In the genomic region with DNA sequence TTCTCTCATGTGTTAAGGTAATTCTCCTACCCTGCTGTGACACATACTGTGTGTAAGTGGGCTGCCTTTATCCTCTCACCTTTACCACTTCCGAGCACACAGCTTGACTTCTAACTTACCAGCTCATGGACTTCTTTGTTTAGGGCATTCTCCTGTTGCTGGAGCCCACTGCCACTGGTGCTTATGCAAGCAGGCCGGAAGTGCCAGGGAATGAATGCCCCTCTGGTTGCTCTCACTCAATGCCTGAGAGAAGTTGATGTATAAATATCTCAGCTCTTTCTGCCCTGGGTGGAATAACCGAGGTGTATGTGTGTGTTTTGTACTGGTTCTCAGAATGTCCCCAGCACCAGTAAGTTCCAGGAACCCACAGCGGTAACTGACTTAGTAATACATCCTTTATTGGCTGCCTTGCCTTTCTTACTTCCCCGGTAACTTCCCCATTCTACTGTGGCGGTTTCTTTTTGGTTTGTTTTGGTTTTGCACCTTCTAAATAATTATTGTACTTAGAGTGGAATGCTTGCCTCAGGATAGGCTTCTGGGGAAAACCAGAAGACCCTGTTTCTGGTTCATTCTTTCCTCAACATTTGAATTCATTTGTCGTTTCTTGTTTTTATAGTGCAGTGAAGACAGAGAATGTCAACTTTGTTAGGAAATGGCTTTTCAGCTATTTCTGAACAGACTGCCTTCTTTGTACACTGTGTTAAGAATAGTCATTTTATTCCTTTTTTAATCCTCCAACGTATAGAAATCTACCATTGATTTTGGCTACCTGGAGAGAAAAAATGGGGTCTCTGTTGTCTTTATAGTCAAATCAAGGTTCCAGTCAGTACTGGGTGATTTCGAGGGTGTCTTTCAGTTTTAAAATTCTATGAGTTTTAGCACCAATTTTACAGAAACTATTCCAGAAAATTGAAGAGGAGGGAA, we compare ENCODE assay signal across 8 cellular contexts. TPM values are rescaled to one million over a fixed set of nuclear protein-coding genes. Genes with fewer than 3 reads are reported as not detected.
DNase-seq lines count a peak whose midpoint lies in the region; ATAC-seq and TF ChIP-seq lines count a peak whose summit lies in the region.

No MANE protein-coding gene starts in this region.

- H3K9ac ChIP-seq in smooth muscle cell (ENCODE audit: low read depth) = peak overlapping the region; percentile 7

- ATAC-seq in CD4-positive, alpha-beta T cell (ENCODE audit: poor library complexity) = peak; percentile 82
- ATAC-seq in GM19438 (IDR thresholded peaks at IDR 0.05; ENCODE audit: low read depth, unreplicated experiment) = peak; percentile 89
- peak; percentile 94 for ATAC-seq in HG03439 (IDR thresholded peaks at IDR 0.05; ENCODE audit: unreplicated experiment)
- peak; percentile 89 to 94 (median 92) for ATAC-seq in T-cell (replicated peaks in 1 of 4)
- ATAC-seq in central memory CD8-positive, alpha-beta T cell (replicated peaks; ENCODE audit: extremely low read depth, poor library complexity, severe bottlenecking) = peak; percentile 93
- no peak for ATAC-seq in heart right ventricle

- no peaks in the 10 kb centered on the region for H3K27me3 ChIP-seq in CD4-positive, alpha-beta T cell (ENCODE audit: control insufficient read depth, insufficient read depth, low read length)
- H3K27me3 ChIP-seq in smooth muscle cell (ENCODE audit: low read depth) = no peaks in the 10 kb centered on the region
- H3K27me3 ChIP-seq in heart right ventricle = peaks cover 0 to 55% (median 0%) of the 10 kb centered on the region in 7 donors

- 28% methylated on average over 9 of the region's 9 CpGs for WGBS in smooth muscle cell (ENCODE audit: low lambda C conversion rate)
- 48 to 49% methylated on average over 9 of the region's 9 CpGs for WGBS in heart right ventricle, 2 donors

- no peaks in the 10 kb centered on the region for H3K36me3 Mint-ChIP-seq in CD4-positive, alpha-beta T cell (ENCODE audit: low read depth)
- H3K36me3 Mint-ChIP-seq in T-cell = peaks cover 2% of the 10 kb centered on the region
- peaks cover 3% of the 10 kb centered on the region for H3K36me3 Mint-ChIP-seq in central memory CD8-positive, alpha-beta T cell (ENCODE audit: insufficient read depth)

- TF ChIP-seq CTCF in CD4-positive, alpha-beta T cell (IDR thresholded peaks at IDR 0.05) = no peak
- TF ChIP-seq CTCF in smooth muscle cell (IDR thresholded peaks at IDR 0.05; ENCODE audit: borderline replicate concordance, insufficient read depth, poor library complexity, severe bottlenecking) (no peak), heart right ventricle (IDR thresholded peaks at IDR 0.05) (no peak)

- no peaks in the 10 kb centered on the region for H3K9me3 ChIP-seq in CD4-positive, alpha-beta T cell (ENCODE audit: control insufficient read depth, low read length)
- H3K9me3 ChIP-seq in smooth muscle cell (replicated peaks; ENCODE audit: low read depth) (no peaks in the 10 kb centered on the region), heart right ventricle (no peaks in the 10 kb centered on the region)

- H3K27me3 Mint-ChIP-seq in CD4-positive, alpha-beta T cell = no peaks in the 10 kb centered on the region
- no peaks in the 10 kb centered on the region for H3K27me3 Mint-ChIP-seq in T-cell
- no peaks in the 10 kb centered on the region for H3K27me3 Mint-ChIP-seq in central memory CD8-positive, alpha-beta T cell

- POLR2A ChIA-PET in CD4-positive, alpha-beta T cell (lab: Charles Lee) = interaction anchor here (0.6 to 1.6 kb wide), 6 partner anchors 22 to 170 kb away, joined by 3 to 23 read pairs (median 5); partner anchors contain the start of genes EIF2S3 and SAT1
- POLR2A ChIA-PET in T-cell (lab: Charles Lee) = interaction anchor here in 1 of 2 donors (0.6 kb wide), 1 partner anchor 77 kb away, joined by 3 read pairs; no protein-coding TSS in a partner anchor

- no peaks in the 10 kb centered on the region for H3F3A ChIP-seq in smooth muscle cell (ENCODE audit: low read depth)

- H2AFZ ChIP-seq in smooth muscle cell (ENCODE audit: low read depth) = peak overlapping the region; percentile 93

- H3K4me3 ChIP-seq in smooth muscle cell (no peak overlapping the region), heart right ventricle (peak overlapping the region in 2 of 10 donors; percentile 2 to 25)

- no peaks in the 10 kb centered on the region for H3K79me2 ChIP-seq in smooth muscle cell (ENCODE audit: low read depth)

- H3K4me2 ChIP-seq in smooth muscle cell = peak overlapping the region; percentile 74

- peak; percentile 0 to 36 (median 16) for DNase-seq in CD4-positive, alpha-beta T cell
- DNase-seq in T-cell = peak in 33 of 34 experiments; percentile 2 to 52 (median 19)
- peak in 1 of 2 donors; percentile 16 for DNase-seq in central memory CD8-positive, alpha-beta T cell (ENCODE audit: low spot score in 2 of 2)
- no peak for DNase-seq in smooth muscle cell (lab: John Stamatoyannopoulos, UW; ENCODE audit: unreplicated experiment)
- no peak for DNase-seq in NCI-H226
- no peak for DNase-seq in heart right ventricle

- H3K36me3 ChIP-seq in smooth muscle cell (ENCODE audit: low read depth) (no peaks in the 10 kb centered on the region), heart right ventricle (no peaks in the 10 kb centered on the region)

- peak overlapping the region; percentile 89 for H3K27ac Mint-ChIP-seq in CD4-positive, alpha-beta T cell
- peak overlapping the region; percentile 85 to 96 for H3K27ac Mint-ChIP-seq in T-cell
- peak overlapping the region; percentile 83 for H3K27ac Mint-ChIP-seq in central memory CD8-positive, alpha-beta T cell (ENCODE audit: low read depth)

- H4K20me1 ChIP-seq in smooth muscle cell (ENCODE audit: low read depth) = no peaks in the 10 kb centered on the region

- intact Hi-C loops in CD4-positive, alpha-beta T cell (cut with DNase I, micrococcal nuclease) = loop anchor here (1.0 to 10.0 kb wide), 2 partner anchors 45 to 72 kb away; partner anchors contain the start of genes CXorf58 (in 1 of the 2) and KLHL15 (in 1 of the 2)
- intact Hi-C loops in heart right ventricle (cut with DNase I) = no loop called here

- H3K9me3 Mint-ChIP-seq in CD4-positive, alpha-beta T cell = no peaks in the 10 kb centered on the region
- H3K9me3 Mint-ChIP-seq in T-cell = no peaks in the 10 kb centered on the region
- H3K9me3 Mint-ChIP-seq in central memory CD8-positive, alpha-beta T cell = no peaks in the 10 kb centered on the region

- peaks cover 11% of the 10 kb centered on the region for H3K4me1 Mint-ChIP-seq in CD4-positive, alpha-beta T cell (ENCODE audit: low read depth)
- peaks cover 29 to 44% (median 35%) of the 10 kb centered on the region in 3 donors for H3K4me1 Mint-ChIP-seq in T-cell
- peaks cover 6% of the 10 kb centered on the region for H3K4me1 Mint-ChIP-seq in central memory CD8-positive, alpha-beta T cell

- CTCF ChIA-PET in CD4-positive, alpha-beta T cell (lab: Charles Lee) = no interaction called here
- CTCF ChIA-PET in T-cell (lab: Charles Lee) = interaction anchor here (0.5 to 1.2 kb wide), 3 partner anchors 101 to 340 kb away, joined by 3 to 9 read pairs (median 5); no protein-coding TSS in a partner anchor

- peaks cover 13% of the 10 kb centered on the region for H3K4me1 ChIP-seq in smooth muscle cell (ENCODE audit: low read depth)
- peaks cover 0 to 8% (median 0%) of the 10 kb centered on the region in 9 donors for H3K4me1 ChIP-seq in heart right ventricle

- peak overlapping the region; percentile 89 for H3K4me3 Mint-ChIP-seq in CD4-positive, alpha-beta T cell
- peak overlapping the region; percentile 67 to 87 (median 77) for H3K4me3 Mint-ChIP-seq in T-cell
- peak overlapping the region; percentile 80 for H3K4me3 Mint-ChIP-seq in central memory CD8-positive, alpha-beta T cell

- peak overlapping the region; percentile 60 for H3K27ac ChIP-seq in CD4-positive, alpha-beta T cell (ENCODE audit: low read depth, low read length)
- H3K27ac ChIP-seq in smooth muscle cell (ENCODE audit: low read depth) = no peak overlapping the region
- peak overlapping the region in 1 of 10 donors; percentile 64 for H3K27ac ChIP-seq in heart right ventricle

RNA-seq across cellular contexts. Expression of gene CXorf58, which starts 45.4 kb away (rescaled TPM):
- total RNA-seq in CD4-positive, alpha-beta T cell = not detected
- total RNA-seq in T-cell (not detected), smooth muscle cell (not detected in 2 replicates), heart right ventricle (1 to 10 TPM in 1 of 10 donors, under 1 TPM in 7, not detected in 2; 0.13 to 1.1 (median 0.33) TPM)
- polyA plus RNA-seq in smooth muscle cell (0.45 TPM in 1 of 2 replicates, not detected in the other), heart right ventricle (under 1 TPM; 0.09 to 0.29 TPM)

RNA-seq across cellular contexts. Expression of gene APOO, which starts 45.5 kb away (rescaled TPM):
- total RNA-seq in CD4-positive, alpha-beta T cell = 1 to 10 TPM; 3.3 to 4.9 TPM
- total RNA-seq in T-cell = 10 to 100 TPM in 1 of 5 donors, 1 to 10 TPM in 4; 5.2 to 16.5 (median 6.4) TPM
- total RNA-seq in smooth muscle cell = 38.5 and 38.7 TPM in 2 replicates
- polyA plus RNA-seq in smooth muscle cell = 54.0 and 54.3 TPM in 2 replicates
- total RNA-seq in heart right ventricle = 100 to 1,000 TPM in 7 of 10 donors, 10 to 100 TPM in 3; 73.5 to 132 (median 103) TPM
- polyA plus RNA-seq in heart right ventricle = 10 to 100 TPM; 60.9 to 64.9 TPM

Comparison
In these comparisons a context has a peak if more than half of its experiments do, and no peak if none do; other contexts are left out.
1. ATAC-seq: peak in CD4-positive, alpha-beta T cell (single experiment), GM19438 (single experiment), HG03439 (single experiment), T-cell (4 of 4) and central memory CD8-positive, alpha-beta T cell (single experiment); none in heart right ventricle (0 of 8).
2. DNase-seq: peak in CD4-positive, alpha-beta T cell (10 of 10) and T-cell (33 of 34); none in smooth muscle cell (single experiment), NCI-H226 (single experiment) and heart right ventricle (0 of 2).
3. intact Hi-C loops: an anchor here in CD4-positive, alpha-beta T cell (1.0 to 10.0 kb wide); none called in heart right ventricle.
4. Peak in every context shown above with its lines, with median percentiles within 50 percentile points of each other: H3K27ac Mint-ChIP-seq and H3K4me3 Mint-ChIP-seq.